Comparison of ENCODE assay signal across 8 cellular contexts in the genomic region with DNA sequence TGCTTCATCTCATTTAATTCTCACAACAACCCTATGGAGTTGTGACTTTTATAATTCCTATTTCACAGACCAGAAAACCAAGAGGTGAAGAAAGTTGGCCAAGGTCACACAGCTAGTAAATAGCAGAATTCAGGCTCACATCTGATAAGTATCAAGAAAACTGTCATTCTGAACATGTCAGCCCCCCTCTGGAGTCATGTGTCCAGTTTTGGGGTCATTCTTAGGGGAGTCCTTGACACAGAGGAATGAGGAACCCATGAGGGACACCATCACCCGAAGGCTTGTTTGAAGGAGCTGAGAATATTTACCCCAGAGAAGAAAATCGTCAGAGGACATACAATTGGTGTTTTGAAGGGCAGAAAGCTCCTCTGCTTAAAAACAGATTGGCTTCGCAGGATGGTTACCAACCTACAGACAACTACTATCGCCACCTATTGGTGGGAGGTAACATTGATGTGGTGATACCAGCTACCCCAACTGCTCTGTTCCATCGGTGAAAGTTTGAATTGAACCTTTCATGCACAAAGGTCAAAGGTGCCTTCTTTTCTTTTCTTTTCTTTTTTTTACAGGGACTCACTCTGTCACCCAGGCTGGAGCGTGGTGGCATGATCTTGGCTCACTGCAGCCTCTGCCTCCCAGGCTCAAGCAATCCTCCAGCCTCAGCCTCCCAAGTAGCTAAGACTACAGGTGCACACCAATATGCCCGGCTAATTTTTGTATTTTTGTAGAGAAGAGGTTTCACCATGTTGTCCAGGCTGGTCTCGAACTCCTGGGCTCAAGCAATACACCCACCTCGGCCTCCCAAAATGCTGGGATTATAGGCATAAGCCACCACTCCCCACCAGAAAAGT. TPM values are rescaled to one million over a fixed set of nuclear protein-coding genes. Genes with fewer than 3 reads are reported as not detected.
DNase-seq lines count a peak whose midpoint lies in the region; ATAC-seq, FAIRE-seq and TF ChIP-seq lines count a peak whose summit lies in the region.

No MANE protein-coding gene starts in this region.

- H3K9me1 ChIP-seq in endothelial cell of umbilical vein (replicated peaks; ENCODE audit: control insufficient read depth, extremely low read depth, insufficient read depth, low read length), result no peaks in the 10 kb centered on the region

- no peak overlapping the region for H3K27ac ChIP-seq in endothelial cell of umbilical vein (ENCODE audit: insufficient read depth, low read depth, low read length)
- H3K27ac ChIP-seq in thoracic aorta, result no peak overlapping the region

- no peaks in the 10 kb centered on the region for H3K4me1 ChIP-seq in endothelial cell of umbilical vein (ENCODE audit: control insufficient read depth, extremely low read depth, insufficient read depth, low read length)
- no peaks in the 10 kb centered on the region for H3K4me1 ChIP-seq in thoracic aorta (ENCODE audit: control insufficient read depth in 1 of 2, low read depth in 2 of 2)

- H3K4me3 ChIP-seq in endothelial cell of umbilical vein (replicated peaks in 1 of 3; ENCODE audit: insufficient read depth in 1 of 3, low read depth in 1 of 3, low read length in 3 of 3) (no peak overlapping the region), thoracic aorta (no peak overlapping the region)

- H3K9me3 ChIP-seq in endothelial cell of umbilical vein (replicated peaks; ENCODE audit: control insufficient read depth, insufficient read depth, low read length) (no peaks in the 10 kb centered on the region), thoracic aorta (no peaks in the 10 kb centered on the region)

- POLR2A ChIA-PET in endothelial cell of umbilical vein (lab: Charles Lee), result interaction anchor here (1.0 kb wide), 1 partner anchor 10 kb away, joined by 5 read pairs; no protein-coding TSS in a partner anchor

- FAIRE-seq in endothelial cell of umbilical vein (lab: Jason Lieb, UNC), result peak; percentile 87

- no peak overlapping the region for H3K9ac ChIP-seq in endothelial cell of umbilical vein (replicated peaks; ENCODE audit: extremely low read depth, insufficient read depth, low read length)

- no peak overlapping the region for H2AFZ ChIP-seq in endothelial cell of umbilical vein (ENCODE audit: low read depth, low read length)

- no peaks in the 10 kb centered on the region for H3K79me2 ChIP-seq in endothelial cell of umbilical vein (ENCODE audit: control insufficient read depth, insufficient read depth, low read length)

- H3K4me2 ChIP-seq in endothelial cell of umbilical vein (ENCODE audit: insufficient read depth, low read length), result no peak overlapping the region

- dilution Hi-C loops in endothelial cell of umbilical vein (cut with MboI; ENCODE audit: extremely low pct_ligation_motif_present, low sequenced_read_pairs), result no loop called here

- CTCF ChIA-PET in endothelial cell of umbilical vein (lab: Charles Lee), result interaction anchor here (0.7 to 4.8 kb wide), 45 partner anchors 9 to 437 kb away, joined by 3 to 59 read pairs (median 4); a partner anchor contains a TSS

- BruUV-seq in endothelial cell of umbilical vein (replicated peaks; lab: Mats Ljungman, UMichigan), result no TSS peak

- TF ChIP-seq CTCF in endothelial cell of umbilical vein (IDR thresholded peaks at IDR 0.05; ENCODE audit: extremely low read depth in 1 of 2, insufficient read depth in 1 of 2, low read depth in 1 of 2, low read length in 2 of 2), result peak; percentile 74 to 78
- peak; percentile 47 for TF ChIP-seq CTCF in thoracic aorta (IDR thresholded peaks at IDR 0.05)

- no peaks in the 10 kb centered on the region for H4K20me1 ChIP-seq in endothelial cell of umbilical vein (replicated peaks; ENCODE audit: control insufficient read depth, extremely low read depth, insufficient read depth, low read length)

- no peak for TF ChIP-seq POLR2A in endothelial cell of umbilical vein (IDR thresholded peaks at IDR 0.05; ENCODE audit: low read depth, low read length)

- DNase-seq in COLO668 (lab: John Stamatoyannopoulos, UW; ENCODE audit: unreplicated experiment), result peak; percentile 59
- peak; percentile 65 for DNase-seq in NCI-H748 (lab: John Stamatoyannopoulos, UW; ENCODE audit: unreplicated experiment)
- DNase-seq in activated CD4-positive, alpha-beta T cell treated with anti-CD3 and anti-CD28 coated beads, Interleukin-2, amount 50 U/mL, for 24 hours (ENCODE audit: low read depth in 1 of 2, low spot score in 1 of 2), result peak; percentile 2 to 69
- peak; percentile 39 for DNase-seq in endothelial cell of umbilical vein (ENCODE audit: low read depth, low spot score)
- DNase-seq in myocyte (ENCODE audit: low read depth), result peak; percentile 48
- DNase-seq in thoracic aorta (ENCODE audit: low spot score), result no peak

- H3K36me3 ChIP-seq in endothelial cell of umbilical vein (ENCODE audit: control insufficient read depth in 2 of 2, extremely low read depth in 1 of 2, insufficient read depth in 2 of 2, low read length in 2 of 2) (no peaks in the 10 kb centered on the region), thoracic aorta (no peaks in the 10 kb centered on the region)

- ATAC-seq in HG03103 (IDR thresholded peaks at IDR 0.05; ENCODE audit: low read depth, unreplicated experiment) (peak; percentile 52), thoracic aorta (ENCODE audit: insufficient number of reproducible peaks, low FRiP score, low read depth) (no peak), GM18870 (IDR thresholded peaks at IDR 0.05; ENCODE audit: unreplicated experiment) (no peak)

- intact Hi-C loops in endothelial cell of umbilical vein (cut with micrococcal nuclease), result loop anchor here (1.0 to 5.0 kb wide), 3 partner anchors 196 to 435 kb away; no protein-coding TSS in a partner anchor

- H3K27me3 ChIP-seq in endothelial cell of umbilical vein (ENCODE audit: control insufficient read depth in 2 of 2, insufficient read depth in 2 of 2, low read length in 2 of 2) (peaks cover 0 to 6% of the 10 kb centered on the region in 2 experiments), thoracic aorta (replicated peaks; ENCODE audit: insufficient read depth) (no peaks in the 10 kb centered on the region)

TF ChIP-seq in endothelial cell of umbilical vein, 7 proteins besides CTCF, POLR2A, EP300 and RAD21:
- TF ChIP-seq, protein P1, sequence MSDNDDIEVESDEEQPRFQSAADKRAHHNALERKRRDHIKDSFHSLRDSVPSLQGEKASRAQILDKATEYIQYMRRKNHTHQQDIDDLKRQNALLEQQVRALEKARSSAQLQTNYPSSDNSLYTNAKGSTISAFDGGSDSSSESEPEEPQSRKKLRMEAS (IDR thresholded peaks at IDR 0.05; ENCODE audit: insufficient read depth, insufficient read length), result no peak
- TF ChIP-seq FOS (IDR thresholded peaks at IDR 0.05; ENCODE audit: borderline replicate concordance, insufficient read depth, low read length), result no peak
- no peak for TF ChIP-seq POLR2AphosphoS5 (IDR thresholded peaks at IDR 0.05; ENCODE audit: insufficient read depth, low read depth, low read length)
- no peak for TF ChIP-seq JUN (IDR thresholded peaks at IDR 0.05; ENCODE audit: borderline replicate concordance, insufficient read depth, insufficient read length, low read depth)
- TF ChIP-seq MYC (IDR thresholded peaks at IDR 0.05; ENCODE audit: low read depth, low read length), result no peak
- TF ChIP-seq GATA2 (IDR thresholded peaks at IDR 0.05; ENCODE audit: insufficient read depth, insufficient read length, low read depth, low read length), result no peak
- no peak for TF ChIP-seq EZH2 (IDR thresholded peaks at IDR 0.05; ENCODE audit: borderline replicate concordance, low read depth, low read length, severe bottlenecking)

RNA-seq across cellular contexts. Expression of a gene that starts 31.3 kb away (rescaled TPM):
- not detected in 2 replicates for total RNA-seq in endothelial cell of umbilical vein
- polyA plus RNA-seq in endothelial cell of umbilical vein, result not detected in 2 replicates
- not detected in 2 replicates for polyA plus RNA-seq in endothelial cell of umbilical vein (2011; cell fraction: cytosol; rRNA removed)
- not detected in 2 replicates for polyA plus RNA-seq in endothelial cell of umbilical vein (2011; cell fraction: nucleus; rRNA removed)
- not detected in 2 replicates for polyA plus RNA-seq in endothelial cell of umbilical vein (2012)
- polyA minus RNA-seq in endothelial cell of umbilical vein, result not detected in 2 replicates
- polyA minus RNA-seq in endothelial cell of umbilical vein (2011; cell fraction: cytosol; rRNA and poly(A)+ RNA removed), result not detected
- polyA minus RNA-seq in endothelial cell of umbilical vein (2011; cell fraction: nucleus; rRNA and poly(A)+ RNA removed), result not detected in 2 replicates
- total RNA-seq in myocyte, result not detected in 2 replicates
- polyA plus RNA-seq in myocyte (2012), result not detected
- under 1 TPM in 1 of 2 donors, not detected in 1; 0.14 TPM for total RNA-seq in thoracic aorta

RNA-seq across cellular contexts. Expression of a gene that starts 55.9 kb away (rescaled TPM):
- 157 and 163 TPM in 2 replicates for total RNA-seq in endothelial cell of umbilical vein
- 30.9 and 39.7 TPM in 2 replicates for polyA plus RNA-seq in endothelial cell of umbilical vein
- 48.0 and 64.2 TPM in 2 replicates for polyA plus RNA-seq in endothelial cell of umbilical vein (2011; cell fraction: cytosol; rRNA removed)
- polyA plus RNA-seq in endothelial cell of umbilical vein (2011; cell fraction: nucleus; rRNA removed), result 124 and 146 TPM in 2 replicates
- polyA plus RNA-seq in endothelial cell of umbilical vein (2012), result 47.7 and 57.8 TPM in 2 replicates
- 58.9 and 66.5 TPM in 2 replicates for polyA minus RNA-seq in endothelial cell of umbilical vein
- polyA minus RNA-seq in endothelial cell of umbilical vein (2011; cell fraction: cytosol; rRNA and poly(A)+ RNA removed), result 36.9 TPM
- 109 and 157 TPM in 2 replicates for polyA minus RNA-seq in endothelial cell of umbilical vein (2011; cell fraction: nucleus; rRNA and poly(A)+ RNA removed)
- 58.6 and 63.5 TPM in 2 replicates for total RNA-seq in myocyte
- 55.5 TPM for polyA plus RNA-seq in myocyte (2012)
- 100 to 1,000 TPM in 1 of 2 donors, 10 to 100 TPM in 1; 57.0 to 181 TPM for total RNA-seq in thoracic aorta
